Comparison of ENCODE assay signal across 1 cellular context in the genomic region with DNA sequence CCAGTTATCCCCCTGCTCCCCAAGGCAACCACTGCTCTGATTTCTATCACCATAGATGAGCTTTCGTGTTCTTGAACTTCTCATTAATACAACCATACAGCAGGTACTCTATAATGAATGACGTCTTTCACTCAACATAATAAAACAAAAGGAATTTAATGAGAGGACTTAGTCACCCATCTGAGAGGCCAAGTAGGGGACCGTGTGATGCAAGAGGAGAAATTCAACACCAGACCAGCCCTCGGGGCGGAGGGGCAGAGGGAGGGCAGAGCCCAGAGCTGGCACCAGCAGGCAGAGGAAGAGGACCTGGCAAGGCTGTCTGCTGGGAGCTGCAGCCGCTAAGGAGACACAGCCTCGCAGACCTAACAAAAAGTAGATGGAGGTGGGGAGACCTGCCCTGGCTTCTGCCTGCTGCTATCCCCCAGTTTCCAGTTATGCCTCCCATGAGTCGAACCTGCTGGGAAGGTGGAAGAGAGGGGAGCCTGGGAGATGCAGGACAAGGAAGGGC.
A peak's percentile ranks its signal among the peaks of the same experiment; 100 is the strongest.
TF ChIP-seq lines count a peak whose summit lies in the region.

No MANE protein-coding gene starts in this region.

TF ChIP-seq in K562, 482 proteins besides CTCF, POLR2A, EP300 and RAD21:
- TF ChIP-seq CEBPG (CRISPR knock-in tag; IDR thresholded peaks at IDR 0.05) (no peak), CEBPG (tag; conservative IDR thresholded peaks at IDR 0.05 in 1 of 2, IDR thresholded peaks at IDR 0.05 in 1 of 2) (peak in 1 of 2 experiments; percentile 53; a peak in 1 of 4 replicates), SRSF3 (IDR thresholded peaks at IDR 0.05; ENCODE audit: insufficient read depth, low read length) (no peak), ZNF764 (CRISPR knock-in tag; IDR thresholded peaks at IDR 0.05; ENCODE audit: low read depth) (no peak), DPF2 (IDR thresholded peaks at IDR 0.05) (no peak), NFIC (IDR thresholded peaks at IDR 0.05) (peak; percentile 36), TBL1XR1 (IDR thresholded peaks at IDR 0.05; ENCODE audit: low read length in 2 of 2) (no peak)
